ENCODE assay signal across 1 cellular context in the genomic region with DNA sequence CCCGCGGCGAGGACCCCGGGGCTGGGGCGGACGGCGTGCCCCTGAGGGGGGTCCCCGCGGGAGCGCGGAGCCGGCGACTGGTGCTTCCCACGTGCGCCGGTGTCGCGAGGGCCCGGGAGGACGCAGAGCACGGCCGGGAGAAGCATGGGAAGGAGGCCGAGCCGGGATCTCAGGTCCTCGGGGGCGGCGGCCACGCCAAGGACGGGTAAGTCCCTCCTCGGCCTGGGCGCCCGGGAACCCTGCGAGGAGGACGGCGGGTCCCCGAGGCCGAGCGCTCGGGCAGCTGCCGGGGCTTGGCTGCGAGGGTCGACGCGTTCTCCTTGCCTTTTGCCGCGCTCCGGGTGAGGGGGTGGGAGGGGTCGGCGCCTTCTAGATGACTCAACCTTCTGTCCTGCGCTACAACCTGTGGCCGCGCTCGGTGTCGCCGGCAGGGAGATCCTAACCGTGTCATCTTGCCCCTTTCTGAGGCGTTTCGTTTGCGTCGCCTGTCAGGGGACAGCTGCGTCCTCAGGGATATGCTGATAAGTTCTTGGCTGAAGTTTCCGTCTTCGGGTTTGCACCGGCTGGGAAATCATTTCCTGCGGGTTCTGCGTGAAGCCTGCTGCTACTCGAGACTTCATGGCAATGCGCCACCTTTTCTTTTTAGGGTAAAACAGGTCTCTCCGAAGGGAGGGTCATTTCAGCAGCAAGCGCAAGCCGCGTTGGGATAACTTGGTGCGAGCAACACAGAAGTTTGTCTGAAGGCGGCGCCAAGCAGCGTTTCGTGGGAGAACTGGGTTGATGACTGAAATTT.
TF ChIP-seq lines count a peak whose summit lies in the region.

No MANE protein-coding gene starts in this region.

TF ChIP-seq in HepG2, 621 proteins besides CTCF, POLR2A, EP300 and RAD21 (continued from another document and continues in another):
- TF ChIP-seq, protein P1, sequence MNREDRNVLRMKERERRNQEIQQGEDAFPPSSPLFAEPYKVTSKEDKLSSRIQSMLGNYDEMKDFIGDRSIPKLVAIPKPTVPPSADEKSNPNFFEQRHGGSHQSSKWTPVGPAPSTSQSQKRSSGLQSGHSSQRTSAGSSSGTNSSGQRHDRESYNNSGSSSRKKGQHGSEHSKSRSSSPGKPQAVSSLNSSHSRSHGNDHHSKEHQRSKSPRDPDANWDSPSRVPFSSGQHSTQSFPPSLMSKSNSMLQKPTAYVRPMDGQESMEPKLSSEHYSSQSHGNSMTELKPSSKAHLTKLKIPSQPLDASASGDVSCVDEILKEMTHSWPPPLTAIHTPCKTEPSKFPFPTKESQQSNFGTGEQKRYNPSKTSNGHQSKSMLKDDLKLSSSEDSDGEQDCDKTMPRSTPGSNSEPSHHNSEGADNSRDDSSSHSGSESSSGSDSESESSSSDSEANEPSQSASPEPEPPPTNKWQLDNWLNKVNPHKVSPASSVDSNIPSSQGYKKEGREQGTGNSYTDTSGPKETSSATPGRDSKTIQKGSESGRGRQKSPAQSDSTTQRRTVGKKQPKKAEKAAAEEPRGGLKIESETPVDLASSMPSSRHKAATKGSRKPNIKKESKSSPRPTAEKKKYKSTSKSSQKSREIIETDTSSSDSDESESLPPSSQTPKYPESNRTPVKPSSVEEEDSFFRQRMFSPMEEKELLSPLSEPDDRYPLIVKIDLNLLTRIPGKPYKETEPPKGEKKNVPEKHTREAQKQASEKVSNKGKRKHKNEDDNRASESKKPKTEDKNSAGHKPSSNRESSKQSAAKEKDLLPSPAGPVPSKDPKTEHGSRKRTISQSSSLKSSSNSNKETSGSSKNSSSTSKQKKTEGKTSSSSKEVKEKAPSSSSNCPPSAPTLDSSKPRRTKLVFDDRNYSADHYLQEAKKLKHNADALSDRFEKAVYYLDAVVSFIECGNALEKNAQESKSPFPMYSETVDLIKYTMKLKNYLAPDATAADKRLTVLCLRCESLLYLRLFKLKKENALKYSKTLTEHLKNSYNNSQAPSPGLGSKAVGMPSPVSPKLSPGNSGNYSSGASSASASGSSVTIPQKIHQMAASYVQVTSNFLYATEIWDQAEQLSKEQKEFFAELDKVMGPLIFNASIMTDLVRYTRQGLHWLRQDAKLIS (CRISPR knock-in tag; IDR thresholded peaks at IDR 0.05), result no peak
- TF ChIP-seq HMG20A (CRISPR knock-in tag; IDR thresholded peaks at IDR 0.05; ENCODE audit: borderline replicate concordance), result no peak
- TF ChIP-seq ZNF713 (CRISPR knock-in tag; IDR thresholded peaks at IDR 0.05), result no peak
- TF ChIP-seq, protein P2, sequence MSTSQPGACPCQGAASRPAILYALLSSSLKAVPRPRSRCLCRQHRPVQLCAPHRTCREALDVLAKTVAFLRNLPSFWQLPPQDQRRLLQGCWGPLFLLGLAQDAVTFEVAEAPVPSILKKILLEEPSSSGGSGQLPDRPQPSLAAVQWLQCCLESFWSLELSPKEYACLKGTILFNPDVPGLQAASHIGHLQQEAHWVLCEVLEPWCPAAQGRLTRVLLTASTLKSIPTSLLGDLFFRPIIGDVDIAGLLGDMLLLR (CRISPR knock-in tag; IDR thresholded peaks at IDR 0.05), result no peak; the same call in 1 of the 2 replicates
- TF ChIP-seq MTF2 (CRISPR knock-in tag; IDR thresholded peaks at IDR 0.05; ENCODE audit: borderline replicate concordance), result no peak
- no peak for TF ChIP-seq KLF11 (CRISPR knock-in tag; IDR thresholded peaks at IDR 0.05)
- no peak for TF ChIP-seq ZNF382 (CRISPR knock-in tag; IDR thresholded peaks at IDR 0.05; ENCODE audit: borderline replicate concordance)
- peak; percentile 80 for TF ChIP-seq KMT2A (CRISPR knock-in tag; IDR thresholded peaks at IDR 0.05)
- no peak for TF ChIP-seq ZNF34 (CRISPR knock-in tag; IDR thresholded peaks at IDR 0.05; ENCODE audit: borderline replicate concordance)
- TF ChIP-seq KLF13 (CRISPR knock-in tag; IDR thresholded peaks at IDR 0.05), result no peak
- TF ChIP-seq AGO2 (optimal IDR thresholded peaks at IDR 0.05; ENCODE audit: low read depth, low read length), result peak; percentile 88
- no peak for TF ChIP-seq NFYB (CRISPR knock-in tag; IDR thresholded peaks at IDR 0.05)
- 0 out of 2 replicates have a peak, but pooled peaks have one; percentile 8 for TF ChIP-seq BCL6 (CRISPR knock-in tag; IDR thresholded peaks at IDR 0.05)
- TF ChIP-seq HMGA1 (CRISPR knock-in tag; conservative IDR thresholded peaks at IDR 0.05), result no peak
- TF ChIP-seq RFX3 (CRISPR knock-in tag; IDR thresholded peaks at IDR 0.05), result no peak
- TF ChIP-seq, protein P3, sequence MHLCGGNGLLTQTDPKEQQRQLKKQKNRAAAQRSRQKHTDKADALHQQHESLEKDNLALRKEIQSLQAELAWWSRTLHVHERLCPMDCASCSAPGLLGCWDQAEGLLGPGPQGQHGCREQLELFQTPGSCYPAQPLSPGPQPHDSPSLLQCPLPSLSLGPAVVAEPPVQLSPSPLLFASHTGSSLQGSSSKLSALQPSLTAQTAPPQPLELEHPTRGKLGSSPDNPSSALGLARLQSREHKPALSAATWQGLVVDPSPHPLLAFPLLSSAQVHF (CRISPR knock-in tag; IDR thresholded peaks at IDR 0.05), result 0 out of 2 replicates have a peak, but pooled peaks have one; percentile 28
- no peak for TF ChIP-seq KAT2B (IDR thresholded peaks at IDR 0.05; ENCODE audit: borderline replicate concordance, low read depth, low read length)
- TF ChIP-seq SPEN (CRISPR knock-in tag; IDR thresholded peaks at IDR 0.05; ENCODE audit: low read depth), result no peak
- no peak for TF ChIP-seq ZNF142 (CRISPR knock-in tag; IDR thresholded peaks at IDR 0.05)
- no peak for TF ChIP-seq CEBPB (IDR thresholded peaks at IDR 0.05; ENCODE audit: borderline replicate concordance, low read depth, low read length)
- no peak for TF ChIP-seq JDP2 (CRISPR knock-in tag; IDR thresholded peaks at IDR 0.05; ENCODE audit: borderline replicate concordance)
- TF ChIP-seq BCL3 (CRISPR knock-in tag; IDR thresholded peaks at IDR 0.05), result no peak; the same call in 1 of the 2 replicates
- TF ChIP-seq TAF15 (IDR thresholded peaks at IDR 0.05; ENCODE audit: low read depth, low read length, poor library complexity, severe bottlenecking), result no peak
- no peak for TF ChIP-seq ZNF883 (CRISPR knock-in tag; IDR thresholded peaks at IDR 0.05; ENCODE audit: not compliant biosample characterization)
- TF ChIP-seq GLI4 (CRISPR knock-in tag; IDR thresholded peaks at IDR 0.05; ENCODE audit: borderline replicate concordance), result no peak
- no peak for TF ChIP-seq CHD2 (IDR thresholded peaks at IDR 0.05; ENCODE audit: low read depth, low read length)
- no peak for TF ChIP-seq ZFAT (CRISPR knock-in tag; conservative IDR thresholded peaks at IDR 0.05)
- TF ChIP-seq, protein P4, sequence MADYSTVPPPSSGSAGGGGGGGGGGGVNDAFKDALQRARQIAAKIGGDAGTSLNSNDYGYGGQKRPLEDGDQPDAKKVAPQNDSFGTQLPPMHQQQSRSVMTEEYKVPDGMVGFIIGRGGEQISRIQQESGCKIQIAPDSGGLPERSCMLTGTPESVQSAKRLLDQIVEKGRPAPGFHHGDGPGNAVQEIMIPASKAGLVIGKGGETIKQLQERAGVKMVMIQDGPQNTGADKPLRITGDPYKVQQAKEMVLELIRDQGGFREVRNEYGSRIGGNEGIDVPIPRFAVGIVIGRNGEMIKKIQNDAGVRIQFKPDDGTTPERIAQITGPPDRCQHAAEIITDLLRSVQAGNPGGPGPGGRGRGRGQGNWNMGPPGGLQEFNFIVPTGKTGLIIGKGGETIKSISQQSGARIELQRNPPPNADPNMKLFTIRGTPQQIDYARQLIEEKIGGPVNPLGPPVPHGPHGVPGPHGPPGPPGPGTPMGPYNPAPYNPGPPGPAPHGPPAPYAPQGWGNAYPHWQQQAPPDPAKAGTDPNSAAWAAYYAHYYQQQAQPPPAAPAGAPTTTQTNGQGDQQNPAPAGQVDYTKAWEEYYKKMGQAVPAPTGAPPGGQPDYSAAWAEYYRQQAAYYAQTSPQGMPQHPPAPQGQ (CRISPR knock-in tag; IDR thresholded peaks at IDR 0.05; ENCODE audit: borderline replicate concordance), result no peak
- peak; percentile 46; the same call in 1 of the 2 replicates for TF ChIP-seq KAT8 (CRISPR knock-in tag; IDR thresholded peaks at IDR 0.05)
- TF ChIP-seq YY1 (IDR thresholded peaks at IDR 0.05; ENCODE audit: insufficient read depth, insufficient replicate concordance, low read depth, low read length), result no peak
- TF ChIP-seq ZNF350 (CRISPR knock-in tag; IDR thresholded peaks at IDR 0.05; ENCODE audit: borderline replicate concordance, low read depth), result 0 out of 2 replicates have a peak, but pooled peaks have one; percentile 6
- TF ChIP-seq SRSF4 (IDR thresholded peaks at IDR 0.05; ENCODE audit: low read depth, low read length, poor library complexity, severe bottlenecking), result no peak
- TF ChIP-seq CEBPG (CRISPR knock-in tag; IDR thresholded peaks at IDR 0.05), result no peak
- no peak for TF ChIP-seq ZNF788 (CRISPR knock-in tag; IDR thresholded peaks at IDR 0.05; ENCODE audit: borderline replicate concordance)
- TF ChIP-seq, protein P5, sequence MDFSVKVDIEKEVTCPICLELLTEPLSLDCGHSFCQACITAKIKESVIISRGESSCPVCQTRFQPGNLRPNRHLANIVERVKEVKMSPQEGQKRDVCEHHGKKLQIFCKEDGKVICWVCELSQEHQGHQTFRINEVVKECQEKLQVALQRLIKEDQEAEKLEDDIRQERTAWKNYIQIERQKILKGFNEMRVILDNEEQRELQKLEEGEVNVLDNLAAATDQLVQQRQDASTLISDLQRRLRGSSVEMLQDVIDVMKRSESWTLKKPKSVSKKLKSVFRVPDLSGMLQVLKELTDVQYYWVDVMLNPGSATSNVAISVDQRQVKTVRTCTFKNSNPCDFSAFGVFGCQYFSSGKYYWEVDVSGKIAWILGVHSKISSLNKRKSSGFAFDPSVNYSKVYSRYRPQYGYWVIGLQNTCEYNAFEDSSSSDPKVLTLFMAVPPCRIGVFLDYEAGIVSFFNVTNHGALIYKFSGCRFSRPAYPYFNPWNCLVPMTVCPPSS (IDR thresholded peaks at IDR 0.05), result no peak
- TF ChIP-seq ZNF496 (CRISPR knock-in tag; IDR thresholded peaks at IDR 0.05; ENCODE audit: insufficient replicate concordance), result no peak
- TF ChIP-seq MEIS2 (CRISPR knock-in tag; IDR thresholded peaks at IDR 0.05), result no peak
- TF ChIP-seq CC2D1A (CRISPR knock-in tag; IDR thresholded peaks at IDR 0.05), result no peak
- TF ChIP-seq, protein P6, sequence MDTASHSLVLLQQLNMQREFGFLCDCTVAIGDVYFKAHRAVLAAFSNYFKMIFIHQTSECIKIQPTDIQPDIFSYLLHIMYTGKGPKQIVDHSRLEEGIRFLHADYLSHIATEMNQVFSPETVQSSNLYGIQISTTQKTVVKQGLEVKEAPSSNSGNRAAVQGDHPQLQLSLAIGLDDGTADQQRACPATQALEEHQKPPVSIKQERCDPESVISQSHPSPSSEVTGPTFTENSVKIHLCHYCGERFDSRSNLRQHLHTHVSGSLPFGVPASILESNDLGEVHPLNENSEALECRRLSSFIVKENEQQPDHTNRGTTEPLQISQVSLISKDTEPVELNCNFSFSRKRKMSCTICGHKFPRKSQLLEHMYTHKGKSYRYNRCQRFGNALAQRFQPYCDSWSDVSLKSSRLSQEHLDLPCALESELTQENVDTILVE (CRISPR knock-in tag; IDR thresholded peaks at IDR 0.05), result no peak
- no peak for TF ChIP-seq ATF1 (CRISPR knock-in tag; IDR thresholded peaks at IDR 0.05)
- no peak for TF ChIP-seq HOXA3 (CRISPR knock-in tag; IDR thresholded peaks at IDR 0.05)
- no peak for TF ChIP-seq SALL1 (CRISPR knock-in tag; IDR thresholded peaks at IDR 0.05)
